Comparison of ENCODE assay signal across 10 cellular contexts in genomic region chr4:102819588-102820365, GRCh38. TPM values are rescaled to one million over a fixed set of nuclear protein-coding genes. Genes with fewer than 3 reads are reported as not detected.
DNase-seq lines count a peak whose midpoint lies in the region; ATAC-seq, FAIRE-seq and TF ChIP-seq lines count a peak whose summit lies in the region.
"Had no signal": no experiment of that assay in that cellular context is flagged by ENCODE, and none has a peak within 500 bp of the region (broad histone marks: within the 10 kb centered on the region; RNA-seq: fewer than 3 reads in every experiment).

No MANE protein-coding gene starts in this region.

- no peaks in the 10 kb centered on the region for H3K27me3 Mint-ChIP-seq in astrocyte (ENCODE audit: low read depth, unreplicated experiment)

- no peak for TF ChIP-seq CTCF in cardiac muscle cell (IDR thresholded peaks at IDR 0.05; ENCODE audit: low read depth, low read length)
- TF ChIP-seq CTCF in astrocyte (IDR thresholded peaks at IDR 0.05; ENCODE audit: insufficient read depth, low read depth, low read length), result no peak
- TF ChIP-seq CTCF in thoracic aorta (IDR thresholded peaks at IDR 0.05), result no peak

- H3K9me3 ChIP-seq in cardiac muscle cell (ENCODE audit: low read depth), result no peaks in the 10 kb centered on the region
- no peaks in the 10 kb centered on the region for H3K9me3 ChIP-seq in astrocyte (ENCODE audit: insufficient read depth, low read depth, low read length)
- no peaks in the 10 kb centered on the region for H3K9me3 ChIP-seq in thoracic aorta

- no peak overlapping the region for H2AFZ ChIP-seq in astrocyte (ENCODE audit: low read depth, low read length)

- peaks cover 100% of the 10 kb centered on the region for H3K79me2 ChIP-seq in astrocyte (ENCODE audit: insufficient read depth, low read length)

- no peak for DNase-seq in cardiac muscle cell (ENCODE audit: low read depth in 1 of 2, low spot score in 1 of 2)
- DNase-seq in Right ventricle myocardium inferior (ENCODE audit: missing footprints), result no peak
- peak; percentile 16 for DNase-seq in astrocyte (ENCODE audit: low read depth)
- no peak for DNase-seq in left lobe of liver (ENCODE audit: low spot score)
- no peak for DNase-seq in thoracic aorta (ENCODE audit: low spot score)
- DNase-seq in NCI-H82 treated with DMSO at 0.1 percent for 48 hours (lab: John Stamatoyannopoulos, UW; ENCODE audit: unreplicated experiment), result no peak
- no peak for DNase-seq in activated gamma-delta T cell (lab: John Stamatoyannopoulos, UW)
- DNase-seq: activated CD4-positive, alpha-beta T cell treated with anti-CD3 and anti-CD28 coated beads for 48 hours had no signal

- H3K36me3 ChIP-seq in cardiac muscle cell (peaks cover 9% of the 10 kb centered on the region), astrocyte (ENCODE audit: insufficient read depth, low read length) (no peaks in the 10 kb centered on the region), thoracic aorta (no peaks in the 10 kb centered on the region)

- H3K4me3 ChIP-seq in cardiac muscle cell, result no peak overlapping the region
- H3K4me3 ChIP-seq in astrocyte (ENCODE audit: insufficient read depth, low read depth, low read length), result no peak overlapping the region
- H3K4me3 ChIP-seq in thoracic aorta, result peak overlapping the region; percentile 32

- H3K4me2 ChIP-seq in astrocyte (ENCODE audit: low read length), result peak overlapping the region; percentile 44

- H3K27ac ChIP-seq in cardiac muscle cell, result peak overlapping the region; percentile 24
- H3K27ac ChIP-seq in astrocyte (ENCODE audit: low read depth, low read length), result peak overlapping the region; percentile 25
- peak overlapping the region in 1 of 2 donors; percentile 32 for H3K27ac ChIP-seq in thoracic aorta

- peaks cover 54% of the 10 kb centered on the region for H3K4me1 ChIP-seq in cardiac muscle cell (ENCODE audit: low read depth)
- peaks cover 58% of the 10 kb centered on the region for H3K4me1 ChIP-seq in astrocyte (ENCODE audit: insufficient read depth, low read length)
- peaks cover 81 to 95% of the 10 kb centered on the region in 2 donors for H3K4me1 ChIP-seq in thoracic aorta (ENCODE audit: control insufficient read depth in 1 of 2, low read depth in 2 of 2)

- peaks cover 2% of the 10 kb centered on the region for H3K36me3 Mint-ChIP-seq in astrocyte (ENCODE audit: low read depth, unreplicated experiment)

- ATAC-seq in Right ventricle myocardium inferior (no peak), left lobe of liver (peak; percentile 42), thoracic aorta (ENCODE audit: insufficient number of reproducible peaks, low FRiP score, low read depth) (no peak), GM21360 (IDR thresholded peaks at IDR 0.05; ENCODE audit: unreplicated experiment) (no peak)

- peaks cover 88% of the 10 kb centered on the region for H4K20me1 ChIP-seq in astrocyte (ENCODE audit: insufficient read depth, low read length)

- H3K27me3 ChIP-seq in cardiac muscle cell (no peaks in the 10 kb centered on the region), astrocyte (ENCODE audit: insufficient read depth, low read length) (no peaks in the 10 kb centered on the region), thoracic aorta (replicated peaks; ENCODE audit: insufficient read depth) (no peaks in the 10 kb centered on the region)

- H3K4me1 Mint-ChIP-seq in astrocyte (ENCODE audit: low read depth, unreplicated experiment), result peaks cover 59% of the 10 kb centered on the region

- FAIRE-seq in astrocyte (lab: Jason Lieb, UNC), result no peak
- FAIRE-seq: GM18507 had no signal

- H3K27ac Mint-ChIP-seq in astrocyte (ENCODE audit: unreplicated experiment), result no peak overlapping the region

- peak overlapping the region; percentile 64 for H3K4me3 Mint-ChIP-seq in astrocyte (ENCODE audit: unreplicated experiment)

- intact Hi-C loops in Right ventricle myocardium inferior (cut with DNase I), result no loop called here

- H3K9ac ChIP-seq in astrocyte (ENCODE audit: low read length), result peak overlapping the region; percentile 4

- no peaks in the 10 kb centered on the region for H3K9me3 Mint-ChIP-seq in astrocyte (ENCODE audit: unreplicated experiment)

RNA-seq across cellular contexts. Expression of gene UBE2D3, which starts 7.6 kb away (rescaled TPM):
- 359 and 420 TPM in 2 replicates for total RNA-seq in cardiac muscle cell
- polyA plus RNA-seq in cardiac muscle cell, result 241 and 350 TPM in 2 replicates
- total RNA-seq in Right ventricle myocardium inferior, result 261 TPM
- total RNA-seq in astrocyte, result 300 and 340 TPM in 2 replicates
- total RNA-seq in left lobe of liver, result 137 TPM
- 100 to 1,000 TPM; 245 to 376 TPM for total RNA-seq in thoracic aorta

RNA-seq across cellular contexts. Expression of gene CISD2, which starts 49.0 kb away (rescaled TPM):
- total RNA-seq in cardiac muscle cell (15.4 and 29.1 TPM in 2 replicates), Right ventricle myocardium inferior (17.1 TPM), astrocyte (29.4 and 31.0 TPM in 2 replicates), left lobe of liver (32.4 TPM), thoracic aorta (10 to 100 TPM in 1 of 2 donors, 1 to 10 TPM in 1; 4.9 to 10.2 TPM)
- 87.1 and 101 TPM in 2 replicates for polyA plus RNA-seq in cardiac muscle cell

RNA-seq across cellular contexts. Expression of gene MANBA, which starts 59.0 kb away (rescaled TPM):
- total RNA-seq in cardiac muscle cell (74.5 and 82.3 TPM in 2 replicates), Right ventricle myocardium inferior (24.8 TPM), astrocyte (37.6 and 38.3 TPM in 2 replicates), left lobe of liver (10.6 TPM), thoracic aorta (10 to 100 TPM; 37.2 to 41.3 TPM)
- polyA plus RNA-seq in cardiac muscle cell, result 49.5 and 58.8 TPM in 2 replicates
